Comparison of ENCODE assay signal across 8 cellular contexts in the genomic region with DNA sequence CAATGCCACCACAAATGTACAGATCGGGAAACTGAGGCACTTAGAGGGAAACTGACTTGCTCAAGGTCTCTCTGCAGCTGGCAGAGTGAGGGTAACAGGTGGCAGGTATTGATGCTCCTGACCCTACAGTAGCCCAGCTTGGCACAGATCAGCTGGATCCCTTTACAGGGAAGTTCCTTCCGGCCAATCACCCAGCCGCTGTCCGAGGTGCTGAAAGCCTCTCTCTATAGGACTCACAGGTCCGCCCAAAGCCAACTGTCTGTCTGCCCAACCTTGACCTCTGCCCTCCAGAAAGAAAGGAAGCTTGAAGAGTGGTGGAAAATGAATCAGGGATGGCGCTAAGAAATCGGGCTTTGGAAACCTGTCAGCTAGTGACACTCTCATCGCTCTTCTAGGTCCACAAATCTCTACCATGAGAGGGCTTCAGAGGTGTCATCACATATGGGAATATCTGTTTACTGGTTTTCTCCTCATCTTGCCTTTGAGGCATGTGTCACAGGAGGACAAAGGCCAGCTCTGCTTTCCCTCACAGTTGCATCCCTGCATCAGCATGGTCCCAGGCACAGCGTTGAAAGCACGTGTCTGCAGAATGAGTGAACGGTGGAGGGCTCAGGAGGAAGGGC.
DNase-seq lines count a peak whose midpoint lies in the region; ATAC-seq and TF ChIP-seq lines count a peak whose summit lies in the region.

No MANE protein-coding gene starts in this region.

- no peak for TF ChIP-seq POLR2A in esophagus muscularis mucosa (IDR thresholded peaks at IDR 0.05; ENCODE audit: low read depth)

- H3K9ac ChIP-seq in smooth muscle cell (ENCODE audit: low read depth): no peak overlapping the region

- H4K20me1 ChIP-seq in smooth muscle cell (ENCODE audit: low read depth): no peaks in the 10 kb centered on the region

- no peaks in the 10 kb centered on the region for H3K4me1 ChIP-seq in RWPE2 (ENCODE audit: insufficient read depth, poor library complexity, severe bottlenecking)
- H3K4me1 ChIP-seq in smooth muscle cell (ENCODE audit: low read depth): no peaks in the 10 kb centered on the region
- no peaks in the 10 kb centered on the region for H3K4me1 ChIP-seq in esophagus muscularis mucosa

- no peak overlapping the region for H3K27ac ChIP-seq in RWPE2 (ENCODE audit: poor library complexity, severe bottlenecking)
- no peak overlapping the region for H3K27ac ChIP-seq in smooth muscle cell (ENCODE audit: low read depth)
- H3K27ac ChIP-seq in esophagus muscularis mucosa (replicated peaks in 1 of 4): no peak overlapping the region

- no peaks in the 10 kb centered on the region for H3K27me3 ChIP-seq in RWPE2 (ENCODE audit: insufficient read depth, poor library complexity, severe bottlenecking)
- H3K27me3 ChIP-seq in smooth muscle cell (ENCODE audit: low read depth): no peaks in the 10 kb centered on the region
- H3K27me3 ChIP-seq in esophagus muscularis mucosa: peaks cover 0 to 9% (median 0%) of the 10 kb centered on the region in 4 donors

- intact Hi-C loops in esophagus muscularis mucosa (cut with DNase I): no loop called here

- no peak overlapping the region for H3K4me2 ChIP-seq in smooth muscle cell

- no peaks in the 10 kb centered on the region for H3K79me2 ChIP-seq in smooth muscle cell (ENCODE audit: low read depth)

- TF ChIP-seq CTCF in RWPE2 (IDR thresholded peaks at IDR 0.05; ENCODE audit: poor library complexity, severe bottlenecking) (no peak), smooth muscle cell (IDR thresholded peaks at IDR 0.05; ENCODE audit: borderline replicate concordance, insufficient read depth, poor library complexity, severe bottlenecking) (no peak), esophagus muscularis mucosa (IDR thresholded peaks at IDR 0.05) (no peak)

- DNase-seq in SIG-M5 treated with dmso at 0.1 percent for 504 hours (lab: John Stamatoyannopoulos, UW; ENCODE audit: unreplicated experiment) (peak; percentile 1), SIG-M5 (lab: John Stamatoyannopoulos, UW) (no peak), RWPE2 (ENCODE audit: low spot score) (no peak), fibroblast of peridontal ligament (ENCODE audit: extremely low read depth) (peak; percentile 35), smooth muscle cell (lab: John Stamatoyannopoulos, UW; ENCODE audit: unreplicated experiment) (peak; percentile 12), esophagus muscularis mucosa (ENCODE audit: extremely low spot score) (no peak), 8988T (no peak), cerebellum (ENCODE audit: low spot score) (no peak)

- no peak overlapping the region for H3K4me3 ChIP-seq in RWPE2 (ENCODE audit: severe bottlenecking)
- no peak overlapping the region for H3K4me3 ChIP-seq in smooth muscle cell
- no peak overlapping the region for H3K4me3 ChIP-seq in esophagus muscularis mucosa

- H3F3A ChIP-seq in smooth muscle cell (ENCODE audit: low read depth): no peaks in the 10 kb centered on the region

- H3K9me3 ChIP-seq in RWPE2 (ENCODE audit: severe bottlenecking): no peaks in the 10 kb centered on the region
- H3K9me3 ChIP-seq in smooth muscle cell (replicated peaks; ENCODE audit: low read depth): no peaks in the 10 kb centered on the region
- no peaks in the 10 kb centered on the region for H3K9me3 ChIP-seq in esophagus muscularis mucosa

- H3K36me3 ChIP-seq in RWPE2 (ENCODE audit: low read depth) (no peaks in the 10 kb centered on the region), smooth muscle cell (ENCODE audit: low read depth) (no peaks in the 10 kb centered on the region), esophagus muscularis mucosa (no peaks in the 10 kb centered on the region)

- no peak for TF ChIP-seq EP300 in esophagus muscularis mucosa (IDR thresholded peaks at IDR 0.05)

- no peak overlapping the region for H2AFZ ChIP-seq in smooth muscle cell (ENCODE audit: low read depth)

- ATAC-seq in RWPE2 (ENCODE audit: low read depth): peak; percentile 45; the same call in 1 of the 3 replicates

- 65% methylated on average over 11 of the region's 11 CpGs for WGBS in smooth muscle cell (ENCODE audit: low lambda C conversion rate)
- WGBS in esophagus muscularis mucosa: 82% methylated on average over 7 of the region's 11 CpGs

Comparison
In these comparisons a context has a peak if more than half of its experiments do, and no peak if none do; other contexts are left out.
1. DNase-seq: peak in SIG-M5 treated with dmso at 0.1 percent for 504 hours (single experiment), fibroblast of peridontal ligament (single experiment) and smooth muscle cell (single experiment); none in SIG-M5 (single experiment), RWPE2 (single experiment), esophagus muscularis mucosa (single experiment), 8988T (single experiment) and cerebellum (single experiment).